8 cellular contexts compared by ENCODE assay signal in the genomic region with DNA sequence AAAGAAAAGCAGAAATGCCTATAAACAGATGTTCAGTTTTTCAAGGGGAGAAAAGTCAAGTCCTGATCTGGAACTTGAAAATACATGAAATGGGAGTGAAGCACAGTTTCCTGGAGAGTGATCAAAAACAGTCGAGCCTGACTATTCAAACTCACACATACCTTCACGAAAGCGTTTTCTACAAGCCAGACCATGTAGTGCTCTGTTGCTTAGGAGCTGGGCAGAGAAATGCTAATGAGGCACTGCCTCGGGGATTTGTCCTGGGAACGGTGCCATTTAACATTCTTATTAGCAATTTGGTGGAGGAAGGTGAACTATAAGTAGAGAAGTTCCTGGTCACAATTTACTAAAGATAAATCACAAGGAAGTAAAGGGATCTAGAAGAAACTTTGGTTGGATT. TPM values are rescaled to one million over a fixed set of nuclear protein-coding genes. Genes with fewer than 3 reads are reported as not detected.
DNase-seq lines count a peak whose midpoint lies in the region; ATAC-seq and TF ChIP-seq lines count a peak whose summit lies in the region.

No MANE protein-coding gene starts in this region.

- no peaks in the 10 kb centered on the region for H3K36me3 Mint-ChIP-seq in glutamatergic neuron (ENCODE audit: unreplicated experiment)

- H3K27ac ChIP-seq in VCaP, result peak overlapping the region; percentile 6; the same call in 1 of the 2 replicates

- DNase-seq in ELR (ENCODE audit: low read depth), result peak; percentile 13
- DNase-seq in glutamatergic neuron, result no peak
- peak; percentile 35 for DNase-seq in pons (ENCODE audit: low spot score)

- peak overlapping the region; percentile 55 for H3K4me3 Mint-ChIP-seq in glutamatergic neuron (ENCODE audit: unreplicated experiment)

- peaks cover 49% of the 10 kb centered on the region for H3K4me1 Mint-ChIP-seq in glutamatergic neuron (ENCODE audit: low read depth, unreplicated experiment)

- ATAC-seq in HG03280 (IDR thresholded peaks at IDR 0.05; ENCODE audit: unreplicated experiment), result no peak
- ATAC-seq in GM21423 (IDR thresholded peaks at IDR 0.05; ENCODE audit: unreplicated experiment), result no peak
- no peak for ATAC-seq in HG02759 (IDR thresholded peaks at IDR 0.05; ENCODE audit: unreplicated experiment)
- no peak for ATAC-seq in HG02571 (IDR thresholded peaks at IDR 0.05; ENCODE audit: unreplicated experiment)

- H3K27me3 Mint-ChIP-seq in glutamatergic neuron (ENCODE audit: unreplicated experiment), result no peaks in the 10 kb centered on the region

- TF ChIP-seq CTCF in VCaP (conservative IDR thresholded peaks at IDR 0.05) (no peak), glutamatergic neuron (IDR thresholded peaks at IDR 0.05; ENCODE audit: partially characterized antibody, unreplicated experiment) (no peak)

- H3K9me3 Mint-ChIP-seq in glutamatergic neuron (ENCODE audit: unreplicated experiment), result peaks cover 7% of the 10 kb centered on the region

- peak overlapping the region; percentile 45 for H3K27ac Mint-ChIP-seq in glutamatergic neuron (ENCODE audit: unreplicated experiment)

RNA-seq across cellular contexts. Expression of a gene that starts 5.9 kb away (rescaled TPM):
- 57.8 TPM for total RNA-seq in glutamatergic neuron (ENCODE audit: unreplicated experiment)
